16 cellular contexts compared by ENCODE assay signal in genomic region chr6:82906489-82906888, GRCh38.
DNase-seq lines count a peak whose midpoint lies in the region; ATAC-seq and TF ChIP-seq lines count a peak whose summit lies in the region.
"Had no signal": no experiment of that assay in that cellular context is flagged by ENCODE, and none has a peak within 500 bp of the region (broad histone marks: within the 10 kb centered on the region; RNA-seq: fewer than 3 reads in every experiment).

No MANE protein-coding gene starts in this region.

- no peaks in the 10 kb centered on the region for H3K36me3 Mint-ChIP-seq in chondrocyte (ENCODE audit: low read depth)
- no peaks in the 10 kb centered on the region for H3K36me3 Mint-ChIP-seq in activated CD4-positive, alpha-beta memory T cell treated with anti-CD3 and anti-CD28 coated beads for 36 hours
- peaks cover 3% of the 10 kb centered on the region for H3K36me3 Mint-ChIP-seq in activated naive CD8-positive, alpha-beta T cell treated with anti-CD3 and anti-CD28 coated beads, Interleukin-2, amount 50 U/mL, for 24 hours (ENCODE audit: low read depth)

- POLR2A ChIA-PET in activated CD4-positive, alpha-beta memory T cell treated with anti-CD3 and anti-CD28 coated beads for 36 hours (lab: Charles Lee): no interaction called here

- H3K36me3 ChIP-seq in left lung: no peaks in the 10 kb centered on the region
- no peaks in the 10 kb centered on the region for H3K36me3 ChIP-seq in Peyer's patch
- H3K36me3 ChIP-seq: esophagus muscularis mucosa had no signal

- no peaks in the 10 kb centered on the region for H3K27me3 ChIP-seq in left lung
- no peaks in the 10 kb centered on the region for H3K27me3 ChIP-seq in Peyer's patch
- H3K27me3 ChIP-seq: esophagus muscularis mucosa had no signal

- H3K4me3 ChIP-seq in NB4 (ENCODE audit: low read depth, low read length) (no peak overlapping the region), left lung (no peak overlapping the region), Peyer's patch (no peak overlapping the region)
- H3K4me3 ChIP-seq: esophagus muscularis mucosa had no signal

- TF ChIP-seq CTCF in NB4 (IDR thresholded peaks at IDR 0.05; ENCODE audit: low read depth, low read length) (no peak), chondrocyte (IDR thresholded peaks at IDR 0.05) (no peak), left lung (IDR thresholded peaks at IDR 0.05) (no peak), Peyer's patch (IDR thresholded peaks at IDR 0.05) (no peak), omental fat pad (IDR thresholded peaks at IDR 0.05) (no peak)

- H3K4me1 Mint-ChIP-seq in chondrocyte (ENCODE audit: low read depth): peaks cover 46% of the 10 kb centered on the region
- no peaks in the 10 kb centered on the region for H3K4me1 Mint-ChIP-seq in activated CD4-positive, alpha-beta memory T cell treated with anti-CD3 and anti-CD28 coated beads for 36 hours (ENCODE audit: low read depth)
- no peaks in the 10 kb centered on the region for H3K4me1 Mint-ChIP-seq in activated naive CD8-positive, alpha-beta T cell treated with anti-CD3 and anti-CD28 coated beads, Interleukin-2, amount 50 U/mL, for 24 hours
- H3K4me1 Mint-ChIP-seq: T-cell had no signal

- no peaks in the 10 kb centered on the region for H3K9me3 ChIP-seq in left lung
- H3K9me3 ChIP-seq in Peyer's patch: no peaks in the 10 kb centered on the region
- H3K9me3 ChIP-seq: esophagus muscularis mucosa had no signal

- H3K27me3 Mint-ChIP-seq in chondrocyte (ENCODE audit: low read depth): no peaks in the 10 kb centered on the region
- H3K27me3 Mint-ChIP-seq in activated CD4-positive, alpha-beta memory T cell treated with anti-CD3 and anti-CD28 coated beads for 36 hours: no peaks in the 10 kb centered on the region
- no peaks in the 10 kb centered on the region for H3K27me3 Mint-ChIP-seq in activated naive CD8-positive, alpha-beta T cell treated with anti-CD3 and anti-CD28 coated beads, Interleukin-2, amount 50 U/mL, for 24 hours
- H3K27me3 Mint-ChIP-seq: dendritic cell treated with granulocyte-macrophage colony-stimulating factor and Interleukin-4, amounts not matched to agents 40 ng/mL and 50 ng/mL, for 4 days; naive thymus-derived CD4-positive, alpha-beta T cell; T-cell had no signal

- CTCF ChIA-PET in activated CD4-positive, alpha-beta memory T cell treated with anti-CD3 and anti-CD28 coated beads for 36 hours (lab: Charles Lee): no interaction called here

- TF ChIP-seq POLR2A in NB4 (IDR thresholded peaks at IDR 0.05; ENCODE audit: extremely low read depth, insufficient read length) (no peak), Peyer's patch (IDR thresholded peaks at IDR 0.05) (no peak)

- H3K27ac ChIP-seq in left lung (no peak overlapping the region), Peyer's patch (no peak overlapping the region)

- peak overlapping the region; percentile 9 for H3K27ac Mint-ChIP-seq in chondrocyte (ENCODE audit: unreplicated experiment)
- H3K27ac Mint-ChIP-seq in activated CD4-positive, alpha-beta memory T cell treated with anti-CD3 and anti-CD28 coated beads for 36 hours: no peak overlapping the region
- no peak overlapping the region for H3K27ac Mint-ChIP-seq in activated naive CD8-positive, alpha-beta T cell treated with anti-CD3 and anti-CD28 coated beads, Interleukin-2, amount 50 U/mL, for 24 hours
- H3K27ac Mint-ChIP-seq: dendritic cell treated with granulocyte-macrophage colony-stimulating factor and Interleukin-4, amounts not matched to agents 40 ng/mL and 50 ng/mL, for 4 days; naive thymus-derived CD4-positive, alpha-beta T cell; T-cell had no signal

- no peaks in the 10 kb centered on the region for H3K4me1 ChIP-seq in left lung
- no peaks in the 10 kb centered on the region for H3K4me1 ChIP-seq in Peyer's patch

- intact Hi-C loops in left lung (cut with DNase I): no loop called here
- intact Hi-C loops in activated CD4-positive, alpha-beta memory T cell treated with anti-CD3 and anti-CD28 coated beads for 36 hours (cut with micrococcal nuclease): no loop called here

- ATAC-seq in left lung (peak; percentile 65), omental fat pad (ENCODE audit: low FRiP score) (no peak)
- ATAC-seq in activated naive CD8-positive, alpha-beta T cell treated with anti-CD3 and anti-CD28 coated beads, Interleukin-2, amount 50 U/mL, for 24 hours: no peak
- ATAC-seq: naive thymus-derived CD4-positive, alpha-beta T cell; T-cell had no signal

- no peak overlapping the region for H3K4me3 Mint-ChIP-seq in chondrocyte (ENCODE audit: unreplicated experiment)
- no peak overlapping the region for H3K4me3 Mint-ChIP-seq in activated CD4-positive, alpha-beta memory T cell treated with anti-CD3 and anti-CD28 coated beads for 36 hours
- H3K4me3 Mint-ChIP-seq in activated naive CD8-positive, alpha-beta T cell treated with anti-CD3 and anti-CD28 coated beads, Interleukin-2, amount 50 U/mL, for 24 hours: no peak overlapping the region
- H3K4me3 Mint-ChIP-seq: dendritic cell treated with granulocyte-macrophage colony-stimulating factor and Interleukin-4, amounts not matched to agents 40 ng/mL and 50 ng/mL, for 4 days; naive thymus-derived CD4-positive, alpha-beta T cell; T-cell had no signal

- peak; percentile 43 for DNase-seq in Daoy (ENCODE audit: low read depth)
- DNase-seq in NB4 (ENCODE audit: low read depth): peak; percentile 35
- DNase-seq in chondrocyte (ENCODE audit: low spot score): no peak
- no peak for DNase-seq in left lung
- DNase-seq in Peyer's patch: no peak
- no peak for DNase-seq in activated CD4-positive, alpha-beta memory T cell treated with anti-CD3 and anti-CD28 coated beads for 36 hours
- no peak for DNase-seq in omental fat pad (ENCODE audit: low spot score)
- no peak for DNase-seq in activated naive CD8-positive, alpha-beta T cell treated with anti-CD3 and anti-CD28 coated beads, Interleukin-2, amount 50 U/mL, for 24 hours
- DNase-seq: activated CD8-positive, alpha-beta memory T cell treated with anti-CD3 and anti-CD28 coated beads for 24 hours; anterior cingulate cortex; Kasumi-1; naive thymus-derived CD4-positive, alpha-beta T cell; NCI-H774; T-cell had no signal

- H3K9me3 Mint-ChIP-seq in chondrocyte (ENCODE audit: low read depth): no peaks in the 10 kb centered on the region
- no peaks in the 10 kb centered on the region for H3K9me3 Mint-ChIP-seq in activated CD4-positive, alpha-beta memory T cell treated with anti-CD3 and anti-CD28 coated beads for 36 hours
- H3K9me3 Mint-ChIP-seq in activated naive CD8-positive, alpha-beta T cell treated with anti-CD3 and anti-CD28 coated beads, Interleukin-2, amount 50 U/mL, for 24 hours: no peaks in the 10 kb centered on the region
- H3K9me3 Mint-ChIP-seq: dendritic cell treated with granulocyte-macrophage colony-stimulating factor and Interleukin-4, amounts not matched to agents 40 ng/mL and 50 ng/mL, for 4 days; naive thymus-derived CD4-positive, alpha-beta T cell; T-cell had no signal

Comparison
In these comparisons a context has a peak if more than half of its experiments do, and no peak if none do; other contexts are left out.
1. DNase-seq: peak in Daoy (single experiment) and NB4 (single experiment); none in chondrocyte (single experiment), left lung (0 of 2), Peyer's patch (0 of 3), activated CD4-positive, alpha-beta memory T cell treated with anti-CD3 and anti-CD28 coated beads for 36 hours (single experiment), omental fat pad (single experiment) and activated naive CD8-positive, alpha-beta T cell treated with anti-CD3 and anti-CD28 coated beads, Interleukin-2, amount 50 U/mL, for 24 hours (single experiment).